In genomic region chr1:236795035-236795756, GRCh38 we compare ENCODE assay signal across 8 cellular contexts. TPM values are rescaled to one million over a fixed set of nuclear protein-coding genes. Genes with fewer than 3 reads are reported as not detected.
DNase-seq lines count a peak whose midpoint lies in the region; ATAC-seq and TF ChIP-seq lines count a peak whose summit lies in the region.

MTR (plus strand) TSS chr1:236795292; CDS start chr1:236795704, 412 bp downstream.

- H3K27me3 ChIP-seq in KMS-11 (ENCODE audit: insufficient read depth, low read depth) (no peaks in the 10 kb centered on the region), Peyer's patch (no peaks in the 10 kb centered on the region), muscle layer of colon (ENCODE audit: control insufficient read depth in 1 of 2, insufficient read depth in 2 of 2, low read length in 2 of 2) (no peaks in the 10 kb centered on the region)

- H3K36me3 ChIP-seq in KMS-11 (ENCODE audit: insufficient read depth) (no peaks in the 10 kb centered on the region), Peyer's patch (no peaks in the 10 kb centered on the region), muscle layer of colon (ENCODE audit: insufficient read depth, low read length) (peaks cover 4% of the 10 kb centered on the region)

- H3K27ac ChIP-seq in KMS-11 = peak within 1 kb of the TSS; percentile 99
- peak within 1 kb of the TSS; percentile 81 to 97 (median 92) for H3K27ac ChIP-seq in Peyer's patch
- H3K27ac ChIP-seq in muscle layer of colon (ENCODE audit: low read depth, low read length) = peak within 1 kb of the TSS; percentile 83

- peak within 1 kb of the TSS; percentile 86 for H3K4me2 ChIP-seq in KMS-11

- TF ChIP-seq CTCF in KMS-11 (conservative IDR thresholded peaks at IDR 0.05; ENCODE audit: low read depth, low read length) = no peak
- no peak for TF ChIP-seq CTCF in Peyer's patch (IDR thresholded peaks at IDR 0.05)

- ATAC-seq in GM21737 (IDR thresholded peaks at IDR 0.05; ENCODE audit: unreplicated experiment) (peak; percentile 98), esophagus mucosa (peak; percentile 100)

- H3K9ac ChIP-seq in KMS-11 (peak within 1 kb of the TSS; percentile 99), muscle layer of colon (ENCODE audit: low read length) (peak within 1 kb of the TSS; percentile 30)

- H3K4me1 ChIP-seq in KMS-11 (ENCODE audit: low read depth, poor library complexity, severe bottlenecking) (peaks cover 15% of the 10 kb centered on the region), Peyer's patch (peaks cover 0 to 13% (median 0%) of the 10 kb centered on the region in 4 donors), muscle layer of colon (ENCODE audit: insufficient read depth, low read length) (peaks cover 10% of the 10 kb centered on the region)

- H2AFZ ChIP-seq in KMS-11 (ENCODE audit: low read depth) = peak within 1 kb of the TSS; percentile 75

- TF ChIP-seq POLR2A in Peyer's patch (IDR thresholded peaks at IDR 0.05) = peak; percentile 73 to 84

- DNase-seq in DMS53 treated with DMSO at 0.1 percent for 48 hours (lab: John Stamatoyannopoulos, UW; ENCODE audit: unreplicated experiment) (peak; percentile 98), Peyer's patch (peak; percentile 98 to 99 (median 99))
- DNase-seq in activated T-cell treated with anti-CD3 and anti-CD28 coated beads, Interleukin-2, amount 50 U/mL, for 48 hours = peak; percentile 95
- DNase-seq in stimulated activated CD8-positive, alpha-beta memory T cell treated with anti-CD3 and anti-CD28 coated beads, Interleukin-7, amount 100 ng/mL, for 24 hours (ENCODE audit: low read depth) = peak; percentile 93

- H4K20me1 ChIP-seq in KMS-11 (ENCODE audit: insufficient read depth) = no peaks in the 10 kb centered on the region; the same call in 1 of the 2 replicates

- H3K4me3 ChIP-seq in KMS-11 (IDR thresholded peaks at IDR 0.05; ENCODE audit: insufficient read depth, low read depth, low read length) (peak within 1 kb of the TSS; percentile 68), Peyer's patch (peak within 1 kb of the TSS; percentile 73 to 92 (median 84)), muscle layer of colon (ENCODE audit: low read depth in 1 of 2, low read length in 2 of 2) (peak within 1 kb of the TSS; percentile 75)

- H3K79me2 ChIP-seq in KMS-11 (ENCODE audit: insufficient read depth, low read depth) = peaks cover 41% of the 10 kb centered on the region

- H3K9me3 ChIP-seq in Peyer's patch = no peaks in the 10 kb centered on the region
- H3K9me3 ChIP-seq in muscle layer of colon (ENCODE audit: low read length) = no peaks in the 10 kb centered on the region

RNA-seq across cellular contexts. Expression of gene MTR, which starts in this region (rescaled TPM):
- 10 to 100 TPM in 3 of 4 donors, 1 to 10 TPM in 1; 9.6 to 33.0 (median 24.8) TPM for total RNA-seq in Peyer's patch
- total RNA-seq in esophagus mucosa = 11.3 TPM

Comparison
In these comparisons a context has a peak if more than half of its experiments do, and no peak if none do; other contexts are left out.
1. Peak in every context shown above with its lines: DNase-seq, ATAC-seq, H3K4me3 ChIP-seq and H3K27ac ChIP-seq.